18 cellular contexts compared by ENCODE assay signal in genomic region chr6:71125216-71125615, GRCh38.
A peak's percentile ranks its signal among the peaks of the same experiment; 100 is the strongest.
DNase-seq lines count a peak whose midpoint lies in the region; ATAC-seq and TF ChIP-seq lines count a peak whose summit lies in the region.
"Had no signal": no experiment of that assay in that cellular context is flagged by ENCODE, and none has a peak within 500 bp of the region (broad histone marks: within the 10 kb centered on the region; RNA-seq: fewer than 3 reads in every experiment).

No MANE protein-coding gene starts in this region.

- no peak overlapping the region for H4K91ac ChIP-seq in mesenchymal stem cell (ENCODE audit: low read length)

- H3K27me3 ChIP-seq in BE2C (no peaks in the 10 kb centered on the region), GM23338 (ENCODE audit: insufficient read depth) (no peaks in the 10 kb centered on the region), mesenchymal stem cell (ENCODE audit: control insufficient read depth in 1 of 2, insufficient read depth in 1 of 2, low read length in 2 of 2) (no peaks in the 10 kb centered on the region), heart left ventricle (no peaks in the 10 kb centered on the region)
- H3K27me3 ChIP-seq: BLaER1 treated with 17β-estradiol and CSF1 and Interleukin-3, amounts not matched to agents 10 nM and 100 nM had no signal

- 0 out of 2 replicates have a peak, but pooled peaks cover 4% of the 10 kb centered on the region for H3K9me2 ChIP-seq in GM23338 (ENCODE audit: insufficient read depth)
- no peaks in the 10 kb centered on the region for H3K9me2 ChIP-seq in OCI-LY7 (ENCODE audit: insufficient read depth, low read length)

- no peak overlapping the region for H4K8ac ChIP-seq in mesenchymal stem cell (ENCODE audit: low read length)

- no peak overlapping the region for H3K9ac ChIP-seq in mesenchymal stem cell (ENCODE audit: low read length)
- H3K9ac ChIP-seq: BLaER1 treated with 17β-estradiol and CSF1 and Interleukin-3, amounts not matched to agents 10 nM and 100 nM had no signal

- BruUV-seq in OCI-LY7 (replicated peaks; lab: Mats Ljungman, UMichigan), result no TSS peak

- H4K20me1 ChIP-seq in GM23338 (replicated peaks; ENCODE audit: insufficient read depth) (no peaks in the 10 kb centered on the region), OCI-LY7 (ENCODE audit: insufficient read depth, low read length) (no peaks in the 10 kb centered on the region)
- H4K20me1 ChIP-seq: BLaER1 treated with 17β-estradiol and CSF1 and Interleukin-3, amounts not matched to agents 10 nM and 100 nM had no signal

- H2BK12ac ChIP-seq in mesenchymal stem cell (ENCODE audit: low read length in 2 of 2), result no peak overlapping the region

- H3K27ac Mint-ChIP-seq in GM23338, result peak overlapping the region; percentile 71; the same call in 1 of the 2 replicates
- H3K27ac Mint-ChIP-seq: CD4-positive, alpha-beta T cell; CD8-positive, alpha-beta T cell had no signal

- no peaks in the 10 kb centered on the region for H3K27me3 Mint-ChIP-seq in GM23338 (ENCODE audit: insufficient read depth, low read depth, poor library complexity)
- H3K27me3 Mint-ChIP-seq: CD4-positive, alpha-beta T cell had no signal

- H2AK5ac ChIP-seq in mesenchymal stem cell (ENCODE audit: low read length, severe bottlenecking), result peak overlapping the region; percentile 75

- H3K36me3 ChIP-seq in BE2C, result no peaks in the 10 kb centered on the region
- H3K36me3 ChIP-seq in GM23338 (ENCODE audit: insufficient read depth), result no peaks in the 10 kb centered on the region
- H3K36me3 ChIP-seq in mesenchymal stem cell (ENCODE audit: control insufficient read depth in 1 of 2, insufficient read depth in 2 of 2, low read depth in 1 of 2, low read length in 2 of 2), result no peaks in the 10 kb centered on the region
- H3K36me3 ChIP-seq in heart left ventricle, result no peaks in the 10 kb centered on the region
- no peaks in the 10 kb centered on the region for H3K36me3 ChIP-seq in OCI-LY7 (ENCODE audit: insufficient read depth, low read length)
- H3K36me3 ChIP-seq: BLaER1 treated with 17β-estradiol and CSF1 and Interleukin-3, amounts not matched to agents 10 nM and 100 nM had no signal

- H3K14ac ChIP-seq in mesenchymal stem cell (ENCODE audit: low read length in 2 of 2), result no peak overlapping the region

- peaks cover 12% of the 10 kb centered on the region; the same call in 2 of the 3 replicates for H3K9me3 Mint-ChIP-seq in GM23338
- H3K9me3 Mint-ChIP-seq: CD4-positive, alpha-beta T cell had no signal

- no peaks in the 10 kb centered on the region for H3K79me2 ChIP-seq in GM23338 (replicated peaks; ENCODE audit: insufficient read depth)
- no peaks in the 10 kb centered on the region for H3K79me2 ChIP-seq in OCI-LY7 (ENCODE audit: insufficient read depth, low read depth, low read length)

- ATAC-seq in GM23338, result no peak
- ATAC-seq in heart left ventricle, result no peak
- no peak for ATAC-seq in GM21447 (IDR thresholded peaks at IDR 0.05; ENCODE audit: unreplicated experiment)
- ATAC-seq: CD8-positive, alpha-beta T cell had no signal

- no peak overlapping the region for H3K18ac ChIP-seq in mesenchymal stem cell (ENCODE audit: low read depth in 1 of 2, low read length in 2 of 2)

- intact Hi-C loops in heart left ventricle (cut with DNase I), result no loop called here
- intact Hi-C loops in OCI-LY7 (cut with micrococcal nuclease; ENCODE audit: unreplicated experiment), result no loop called here

- no peak overlapping the region for H2BK120ac ChIP-seq in mesenchymal stem cell (ENCODE audit: low read depth, low read length)

- CTCF ChIA-PET in OCI-LY7 (lab: Charles Lee; ENCODE audit: unreplicated experiment), result no interaction called here

- H2AFZ ChIP-seq in GM23338 (no peak overlapping the region), mesenchymal stem cell (ENCODE audit: low read depth, low read length) (no peak overlapping the region), OCI-LY7 (ENCODE audit: low read length) (no peak overlapping the region)

- H3K4me3 Mint-ChIP-seq in GM23338, result no peak overlapping the region
- H3K4me3 Mint-ChIP-seq: CD4-positive, alpha-beta T cell; CD8-positive, alpha-beta T cell had no signal

- H3K4me1 ChIP-seq in BE2C, result peaks cover 30% of the 10 kb centered on the region
- H3K4me1 ChIP-seq in GM23338 (ENCODE audit: insufficient read depth), result peaks cover 11% of the 10 kb centered on the region; the same call in 1 of the 2 replicates
- H3K4me1 ChIP-seq in mesenchymal stem cell (ENCODE audit: control insufficient read depth, insufficient read depth, low read depth, low read length), result peaks cover 2% of the 10 kb centered on the region
- no peaks in the 10 kb centered on the region for H3K4me1 ChIP-seq in heart left ventricle
- peaks cover 23% of the 10 kb centered on the region for H3K4me1 ChIP-seq in OCI-LY7 (ENCODE audit: insufficient read depth, low read length, poor library complexity, severe bottlenecking)
- H3K4me1 ChIP-seq: Caco-2 had no signal

- H3K9me3 ChIP-seq in BE2C, result peaks cover 3% of the 10 kb centered on the region
- H3K9me3 ChIP-seq in mesenchymal stem cell (ENCODE audit: control insufficient read depth, low read length), result peaks cover 7% of the 10 kb centered on the region
- peaks cover 0 to 23% (median 2%) of the 10 kb centered on the region in 12 donors for H3K9me3 ChIP-seq in heart left ventricle
- H3K9me3 ChIP-seq in OCI-LY7 (ENCODE audit: low read length), result no peaks in the 10 kb centered on the region
- H3K9me3 ChIP-seq: Caco-2 had no signal

- no peak overlapping the region for H3K4ac ChIP-seq in mesenchymal stem cell (ENCODE audit: low read depth in 1 of 2, low read length in 2 of 2)

- POLR2A ChIA-PET in OCI-LY7 (lab: Charles Lee), result interaction anchor here (0.7 kb wide), 1 partner anchor 9 kb away, joined by 3 read pairs; no protein-coding TSS in a partner anchor

- H3K4me3 ChIP-seq in BE2C (ENCODE audit: low read depth, low read length) (no peak overlapping the region), GM23338 (no peak overlapping the region), mesenchymal stem cell (ENCODE audit: insufficient read depth in 1 of 2, low read depth in 1 of 2, low read length in 2 of 2) (no peak overlapping the region), heart left ventricle (no peak overlapping the region), OCI-LY7 (ENCODE audit: low read depth, low read length, poor library complexity, severe bottlenecking) (no peak overlapping the region)
- H3K4me3 ChIP-seq: BLaER1 treated with 17β-estradiol and CSF1 and Interleukin-3, amounts not matched to agents 10 nM and 100 nM had no signal

- H3F3A ChIP-seq in GM23338 (replicated peaks; ENCODE audit: low read depth), result no peaks in the 10 kb centered on the region

- peaks cover 21% of the 10 kb centered on the region for H3K4me1 Mint-ChIP-seq in GM23338

- peaks cover 7% of the 10 kb centered on the region; the same call in 1 of the 3 replicates for H3K36me3 Mint-ChIP-seq in GM23338 (ENCODE audit: low read depth)
- H3K36me3 Mint-ChIP-seq: CD8-positive, alpha-beta T cell had no signal

- H2BK5ac ChIP-seq in mesenchymal stem cell (ENCODE audit: low read depth, low read length, poor library complexity, severe bottlenecking), result no peak overlapping the region

- TF ChIP-seq POLR2A in heart left ventricle (IDR thresholded peaks at IDR 0.05), result no peak

- no peaks in the 10 kb centered on the region for H3K79me1 ChIP-seq in mesenchymal stem cell (replicated peaks; ENCODE audit: low read length, poor library complexity, severe bottlenecking)

- H3K23ac ChIP-seq in mesenchymal stem cell (ENCODE audit: low read length in 2 of 2), result no peak overlapping the region

- DNase-seq in BE2C, result peak; percentile 67
- no peak for DNase-seq in GM23338 (ENCODE audit: low spot score)
- peak; percentile 37 for DNase-seq in NCI-H69 (lab: John Stamatoyannopoulos, UW)
- no peak for DNase-seq in mesenchymal stem cell
- no peak for DNase-seq in heart left ventricle
- no peak for DNase-seq in OCI-LY7 (ENCODE audit: low spot score)
- no peak for DNase-seq in SIG-M5 treated with dmso at 0.1 percent for 504 hours (lab: John Stamatoyannopoulos, UW; ENCODE audit: unreplicated experiment)
- DNase-seq: 8988T; ACHN; Caco-2; Calu3; CD4-positive, alpha-beta T cell; CD8-positive, alpha-beta T cell; DMS79 treated with DMSO at 0.1 percent for 48 hours; GF-D8 had no signal

- H2BK15ac ChIP-seq in mesenchymal stem cell (ENCODE audit: low read depth, poor library complexity, severe bottlenecking), result no peak overlapping the region

- H3K4me2 ChIP-seq in GM23338 (peak overlapping the region; percentile 59; the same call in 1 of the 2 replicates), mesenchymal stem cell (ENCODE audit: low read length, poor library complexity, severe bottlenecking) (no peak overlapping the region), OCI-LY7 (ENCODE audit: low read length) (no peak overlapping the region)
- H3K4me2 ChIP-seq: BLaER1 treated with 17β-estradiol and CSF1 and Interleukin-3, amounts not matched to agents 10 nM and 100 nM had no signal

- TF ChIP-seq CTCF in BE2C (IDR thresholded peaks at IDR 0.05; ENCODE audit: low read depth, low read length) (no peak), GM23338 (conservative IDR thresholded peaks at IDR 0.05; ENCODE audit: low read depth in 2 of 2) (no peak), heart left ventricle (IDR thresholded peaks at IDR 0.05) (no peak), OCI-LY7 (conservative IDR thresholded peaks at IDR 0.05; ENCODE audit: low read length) (no peak)

- no peak overlapping the region for H3K27ac ChIP-seq in GM23338 (ENCODE audit: low read depth)
- H3K27ac ChIP-seq in mesenchymal stem cell (ENCODE audit: low read length, poor library complexity, severe bottlenecking), result peak overlapping the region; percentile 87
- H3K27ac ChIP-seq in heart left ventricle, result no peak overlapping the region
- no peak overlapping the region for H3K27ac ChIP-seq in OCI-LY7 (ENCODE audit: low read depth, low read length, poor library complexity, severe bottlenecking)
- H3K27ac ChIP-seq: BLaER1 treated with 17β-estradiol and CSF1 and Interleukin-3, amounts not matched to agents 10 nM and 100 nM; C4-2B had no signal

TF ChIP-seq in GM23338, 12 proteins besides CTCF, POLR2A, EP300 and RAD21 (continues in another document):
- TF ChIP-seq EZH2 (IDR thresholded peaks at IDR 0.05; ENCODE audit: low read depth, unreplicated experiment), result no peak
- no peak for TF ChIP-seq JUNB (IDR thresholded peaks at IDR 0.05; ENCODE audit: unreplicated experiment)
- no peak for TF ChIP-seq ZNF331 (CRISPR knock-in tag; IDR thresholded peaks at IDR 0.05; ENCODE audit: low read depth)
- TF ChIP-seq ZNF114 (CRISPR knock-in tag; IDR thresholded peaks at IDR 0.05), result no peak
- no peak for TF ChIP-seq POLR2AphosphoS5 (IDR thresholded peaks at IDR 0.05; ENCODE audit: low read depth)
- TF ChIP-seq, protein P1, sequence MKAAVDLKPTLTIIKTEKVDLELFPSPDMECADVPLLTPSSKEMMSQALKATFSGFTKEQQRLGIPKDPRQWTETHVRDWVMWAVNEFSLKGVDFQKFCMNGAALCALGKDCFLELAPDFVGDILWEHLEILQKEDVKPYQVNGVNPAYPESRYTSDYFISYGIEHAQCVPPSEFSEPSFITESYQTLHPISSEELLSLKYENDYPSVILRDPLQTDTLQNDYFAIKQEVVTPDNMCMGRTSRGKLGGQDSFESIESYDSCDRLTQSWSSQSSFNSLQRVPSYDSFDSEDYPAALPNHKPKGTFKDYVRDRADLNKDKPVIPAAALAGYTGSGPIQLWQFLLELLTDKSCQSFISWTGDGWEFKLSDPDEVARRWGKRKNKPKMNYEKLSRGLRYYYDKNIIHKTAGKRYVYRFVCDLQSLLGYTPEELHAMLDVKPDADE (IDR thresholded peaks at IDR 0.05), result no peak
- TF ChIP-seq CREB1 (CRISPR knock-in tag; IDR thresholded peaks at IDR 0.05; ENCODE audit: low read depth), result no peak

Comparison
In these comparisons a context has a peak if more than half of its experiments do, and no peak if none do; other contexts are left out.
1. DNase-seq: peak in BE2C (single experiment) and NCI-H69 (single experiment); none in GM23338 (single experiment), mesenchymal stem cell (single experiment), heart left ventricle (0 of 5), OCI-LY7 (single experiment) and SIG-M5 treated with dmso at 0.1 percent for 504 hours (single experiment).